30 cellular contexts compared by ENCODE assay signal in genomic region chr1:220565670-220566069, GRCh38. TPM values are rescaled to one million over a fixed set of nuclear protein-coding genes. Genes with fewer than 3 reads are reported as not detected.
DNase-seq lines count a peak whose midpoint lies in the region; ATAC-seq and TF ChIP-seq lines count a peak whose summit lies in the region.
"Had no signal": no experiment of that assay in that cellular context is flagged by ENCODE, and none has a peak within 500 bp of the region (broad histone marks: within the 10 kb centered on the region; RNA-seq: fewer than 3 reads in every experiment).

No MANE protein-coding gene starts in this region.

- H3K9me3 ChIP-seq in neural progenitor cell (ENCODE audit: low read depth): no peaks in the 10 kb centered on the region
- H3K9me3 ChIP-seq in mucosa of descending colon: no peaks in the 10 kb centered on the region
- H3K9me3 ChIP-seq: A549, ascending aorta, colonic mucosa had no signal

- ATAC-seq in mucosa of descending colon: no peak
- ATAC-seq: A549; HCT116; left lobe of liver; stimulated activated naive CD8-positive, alpha-beta T cell treated with anti-CD3 and anti-CD28 coated beads, Interleukin-15, Interleukin-2, amounts not matched to agents 100 U/mL and 50 U/mL, for 24 hours had no signal

- no peak overlapping the region for H3K4me3 ChIP-seq in neural progenitor cell
- no peak overlapping the region for H3K4me3 ChIP-seq in mucosa of descending colon
- H3K4me3 ChIP-seq: A549, ascending aorta, colonic mucosa, SK-N-MC had no signal

- H3K4me1 ChIP-seq in neural progenitor cell (peaks cover 17% of the 10 kb centered on the region), mucosa of descending colon (ENCODE audit: low read depth) (no peaks in the 10 kb centered on the region)
- H3K4me1 ChIP-seq: A549, ascending aorta, colonic mucosa, parathyroid adenoma had no signal

- no peaks in the 10 kb centered on the region for H4K20me1 ChIP-seq in neural progenitor cell (ENCODE audit: low read depth)

- no peak for TF ChIP-seq CTCF in neural progenitor cell (IDR thresholded peaks at IDR 0.05)
- TF ChIP-seq CTCF in mucosa of descending colon (IDR thresholded peaks at IDR 0.05): no peak

- no peaks in the 10 kb centered on the region for H3K36me3 ChIP-seq in neural progenitor cell
- H3K36me3 ChIP-seq in mucosa of descending colon (ENCODE audit: low read depth): no peaks in the 10 kb centered on the region
- H3K36me3 ChIP-seq: ascending aorta, colonic mucosa had no signal

- H3K4me3 Mint-ChIP-seq in neural progenitor cell: no peak overlapping the region
- H3K4me3 Mint-ChIP-seq in activated naive CD4-positive, alpha-beta T cell treated with anti-CD3 and anti-CD28 coated beads, Interleukin-2, amount 10 ng/mL, durations not matched to agents 7 days and 5 days: no peak overlapping the region
- H3K4me3 Mint-ChIP-seq: activated naive CD8-positive, alpha-beta T cell treated with anti-CD3 and anti-CD28 coated beads for 36 hours; activated T-cell treated with anti-CD3 and anti-CD28 coated beads, Interleukin-2, amount 50 U/mL, for 24 hours; CD4-positive, CD25-positive, alpha-beta regulatory T cell; neural crest cell; T-helper 1 cell treated with Interleukin-12 subunit alpha and Interleukin-12 subunit beta and Interleukin-4 antibody, amounts not matched to agents 30 μg/mL and 1 μg/mL, for 36 hours had no signal

- H3K27me3 ChIP-seq in neural progenitor cell: no peaks in the 10 kb centered on the region
- H3K27me3 ChIP-seq: ascending aorta, colonic mucosa had no signal

- no peak overlapping the region for H3K4me2 ChIP-seq in neural progenitor cell
- H3K4me2 ChIP-seq: A549 had no signal

- no peaks in the 10 kb centered on the region for H3F3A ChIP-seq in neural progenitor cell (ENCODE audit: low read depth)

- H3K9me3 Mint-ChIP-seq in neural progenitor cell: no peaks in the 10 kb centered on the region
- no peaks in the 10 kb centered on the region for H3K9me3 Mint-ChIP-seq in activated naive CD4-positive, alpha-beta T cell treated with anti-CD3 and anti-CD28 coated beads, Interleukin-2, amount 10 ng/mL, durations not matched to agents 7 days and 5 days
- H3K9me3 Mint-ChIP-seq: activated naive CD8-positive, alpha-beta T cell treated with anti-CD3 and anti-CD28 coated beads for 36 hours; activated T-cell treated with anti-CD3 and anti-CD28 coated beads, Interleukin-2, amount 50 U/mL, for 24 hours; neural crest cell; T-helper 1 cell treated with Interleukin-12 subunit alpha and Interleukin-12 subunit beta and Interleukin-4 antibody, amounts not matched to agents 30 μg/mL and 1 μg/mL, for 36 hours had no signal

- H3K27me3 Mint-ChIP-seq in neural progenitor cell (ENCODE audit: insufficient read depth, low read depth): no peaks in the 10 kb centered on the region
- no peaks in the 10 kb centered on the region for H3K27me3 Mint-ChIP-seq in activated naive CD4-positive, alpha-beta T cell treated with anti-CD3 and anti-CD28 coated beads, Interleukin-2, amount 10 ng/mL, durations not matched to agents 7 days and 5 days

- H3K4me1 Mint-ChIP-seq in neural progenitor cell: no peaks in the 10 kb centered on the region
- no peaks in the 10 kb centered on the region for H3K4me1 Mint-ChIP-seq in activated naive CD4-positive, alpha-beta T cell treated with anti-CD3 and anti-CD28 coated beads, Interleukin-2, amount 10 ng/mL, durations not matched to agents 7 days and 5 days
- H3K4me1 Mint-ChIP-seq: activated naive CD8-positive, alpha-beta T cell treated with anti-CD3 and anti-CD28 coated beads for 36 hours; CD4-positive, CD25-positive, alpha-beta regulatory T cell; neural crest cell had no signal

- no peak overlapping the region for H2AFZ ChIP-seq in neural progenitor cell (replicated peaks)
- H2AFZ ChIP-seq: parathyroid adenoma had no signal

- peak; percentile 43 for DNase-seq in NCI-H510A treated with DMSO at 0.1 percent for 48 hours (lab: John Stamatoyannopoulos, UW)
- DNase-seq in NCI-H510A (lab: John Stamatoyannopoulos, UW): no peak
- peak; percentile 6 for DNase-seq in HT-29 (ENCODE audit: low spot score)
- DNase-seq in SK-N-DZ (ENCODE audit: low spot score): peak; percentile 7
- DNase-seq in neural progenitor cell (ENCODE audit: low spot score): no peak
- DNase-seq in activated naive CD4-positive, alpha-beta T cell treated with anti-CD3 and anti-CD28 coated beads, Interleukin-2, amount 10 ng/mL, durations not matched to agents 7 days and 5 days: no peak
- DNase-seq in epidermal melanocyte (ENCODE audit: insufficient read length, low spot score): no peak
- no peak for DNase-seq in mucosa of descending colon
- DNase-seq: activated CD4-positive, CD25-positive, alpha-beta regulatory T cell; activated effector memory CD4-positive, alpha-beta T cell treated with anti-CD3 and anti-CD28 coated beads, Interleukin-2, amount 50 U/mL, for 16 hours; activated naive CD8-positive, alpha-beta T cell treated with anti-CD3 and anti-CD28 coated beads for 36 hours; activated T-cell treated with anti-CD3 and anti-CD28 coated beads, Interleukin-2, amount 50 U/mL, for 24 hours; CD4-positive, CD25-positive, alpha-beta regulatory T cell; colonic mucosa; effector CD4-positive, alpha-beta T cell; NCI-H2227 treated with DMSO at 0.1 percent for 48 hours; NCI-H774; stimulated activated CD4-positive, alpha-beta T cell treated with anti-CD3 and anti-CD28 coated beads, Interleukin-2, amount 100 ng/mL, for 24 hours; stimulated activated naive CD8-positive, alpha-beta T cell treated with anti-CD3 and anti-CD28 coated beads, Interleukin-15, Interleukin-2, amounts not matched to agents 100 U/mL and 50 U/mL, for 24 hours had no signal

- H3K27ac ChIP-seq in neural progenitor cell: peak overlapping the region; percentile 36
- H3K27ac ChIP-seq: A549, ascending aorta, colonic mucosa, epithelial cell of prostate, HL-60, parathyroid adenoma, SK-N-MC had no signal

- no peak overlapping the region for H3K27ac Mint-ChIP-seq in neural progenitor cell
- no peak overlapping the region for H3K27ac Mint-ChIP-seq in activated naive CD4-positive, alpha-beta T cell treated with anti-CD3 and anti-CD28 coated beads, Interleukin-2, amount 10 ng/mL, durations not matched to agents 7 days and 5 days
- H3K27ac Mint-ChIP-seq: activated naive CD8-positive, alpha-beta T cell treated with anti-CD3 and anti-CD28 coated beads for 36 hours; activated T-cell treated with anti-CD3 and anti-CD28 coated beads, Interleukin-2, amount 50 U/mL, for 24 hours; CD4-positive, CD25-positive, alpha-beta regulatory T cell; T-helper 1 cell treated with Interleukin-12 subunit alpha and Interleukin-12 subunit beta and Interleukin-4 antibody, amounts not matched to agents 30 μg/mL and 1 μg/mL, for 36 hours had no signal

- CTCF ChIA-PET in activated naive CD4-positive, alpha-beta T cell treated with anti-CD3 and anti-CD28 coated beads, Interleukin-2, amount 10 ng/mL, durations not matched to agents 7 days and 5 days (lab: Charles Lee): no interaction called here

- peaks cover 98% of the 10 kb centered on the region for H3K79me2 ChIP-seq in neural progenitor cell (ENCODE audit: low read depth)
- H3K79me2 ChIP-seq: parathyroid adenoma had no signal

- intact Hi-C loops in mucosa of descending colon (cut with DNase I, micrococcal nuclease): no loop called here

- no peaks in the 10 kb centered on the region for H3K36me3 Mint-ChIP-seq in neural progenitor cell
- H3K36me3 Mint-ChIP-seq in activated naive CD4-positive, alpha-beta T cell treated with anti-CD3 and anti-CD28 coated beads, Interleukin-2, amount 10 ng/mL, durations not matched to agents 7 days and 5 days: no peaks in the 10 kb centered on the region
- H3K36me3 Mint-ChIP-seq: activated naive CD8-positive, alpha-beta T cell treated with anti-CD3 and anti-CD28 coated beads for 36 hours; CD4-positive, CD25-positive, alpha-beta regulatory T cell had no signal

- H3K9ac ChIP-seq in neural progenitor cell: no peak overlapping the region
- H3K9ac ChIP-seq: parathyroid adenoma had no signal

RNA-seq across cellular contexts. Expression of gene MARK1, which starts 37.7 kb away (rescaled TPM):
- not detected in 2 replicates for total RNA-seq in HT-29 (2014; rRNA removed; shearing (Covaris generic))
- polyA plus RNA-seq in SK-N-DZ (2014; cell fraction: cytosol; rRNA removed): 10.9 and 12.7 TPM in 2 replicates
- polyA plus RNA-seq in SK-N-DZ (2014; cell fraction: nucleus; rRNA removed): 16.3 and 17.0 TPM in 2 replicates
- total RNA-seq in neural progenitor cell (ENCODE audit: low replicate concordance) (12.1 and 13.2 TPM in 2 replicates), mucosa of descending colon (10 to 100 TPM in 1 of 3 donors, 1 to 10 TPM in 2; 1.4 to 11.2 (median 1.8) TPM)
- total RNA-seq: activated naive CD8-positive, alpha-beta T cell treated with anti-CD3 and anti-CD28 coated beads for 36 hours; CD4-positive, CD25-positive, alpha-beta regulatory T cell; OCI-LY7 had no signal

Comparison
In these comparisons a context has a peak if more than half of its experiments do, and no peak if none do; other contexts are left out.
1. DNase-seq: peak in NCI-H510A treated with DMSO at 0.1 percent for 48 hours (single experiment), HT-29 (single experiment) and SK-N-DZ (single experiment); none in NCI-H510A (single experiment), neural progenitor cell (single experiment), activated naive CD4-positive, alpha-beta T cell treated with anti-CD3 and anti-CD28 coated beads, Interleukin-2, amount 10 ng/mL, durations not matched to agents 7 days and 5 days (single experiment), epidermal melanocyte (single experiment) and mucosa of descending colon (0 of 3).